Comparison of ENCODE assay signal across 15 cellular contexts in genomic region chr10:74114041-74114448, GRCh38. TPM values are rescaled to one million over a fixed set of nuclear protein-coding genes. Genes with fewer than 3 reads are reported as not detected.
DNase-seq lines count a peak whose midpoint lies in the region; ATAC-seq, FAIRE-seq and TF ChIP-seq lines count a peak whose summit lies in the region.
"Had no signal": no experiment of that assay in that cellular context is flagged by ENCODE, and none has a peak within 500 bp of the region (broad histone marks: within the 10 kb centered on the region; RNA-seq: fewer than 3 reads in every experiment).

No MANE protein-coding gene starts in this region.

- DNase-seq in cerebellar cortex (ENCODE audit: low spot score) (peak; percentile 66), immature natural killer cell (no peak), GM19239 (ENCODE audit: insufficient read length, low spot score) (no peak)
- DNase-seq in effector memory CD4-positive, alpha-beta T cell: no peak
- DNase-seq: activated CD8-positive, alpha-beta memory T cell treated with anti-CD3 and anti-CD28 coated beads, Interleukin-2, amount 50 U/mL, for 4 hours; brain microvascular endothelial cell; Caco-2; left cardiac atrium; MV-4-11; NCI-H510A; stimulated activated CD4-positive, alpha-beta T cell treated with anti-CD3 and anti-CD28 coated beads, Interleukin-2, amount 100 ng/mL, for 24 hours; stimulated activated naive CD8-positive, alpha-beta T cell treated with anti-CD3 and anti-CD28 coated beads, Interleukin-15, amount 100 ng/mL, for 72 hours had no signal

- H3K27me3 ChIP-seq in stomach smooth muscle (ENCODE audit: control insufficient read depth in 1 of 2, insufficient read depth in 2 of 2, low read length in 2 of 2): no peaks in the 10 kb centered on the region
- H3K27me3 ChIP-seq in effector memory CD4-positive, alpha-beta T cell (replicated peaks; ENCODE audit: control insufficient read depth, insufficient read depth, low read length, poor library complexity, severe bottlenecking): no peaks in the 10 kb centered on the region
- H3K27me3 ChIP-seq: brain microvascular endothelial cell had no signal

- TF ChIP-seq POLR2A in GM18505 (IDR thresholded peaks at IDR 0.05; ENCODE audit: borderline replicate concordance, extremely low read depth, insufficient read depth, insufficient read length): no peak

- peak overlapping the region in 4 of 6 donors; percentile 43 to 80 (median 62) for H3K27ac Mint-ChIP-seq in immature natural killer cell

- POLR2A ChIA-PET in HEK293 (lab: Yijun Ruan, JAX): no interaction called here

- H3K4me1 Mint-ChIP-seq in immature natural killer cell: peaks cover 0 to 14% of the 10 kb centered on the region in 2 donors

- no peak for FAIRE-seq in GM19239 (lab: Jason Lieb, UNC)

- peaks cover 33 to 79% (median 45%) of the 10 kb centered on the region in 3 donors for H3K36me3 Mint-ChIP-seq in immature natural killer cell

- H3K9me3 ChIP-seq in HEK293 (ENCODE audit: control insufficient read depth, insufficient read depth, low read depth, low read length) (no peaks in the 10 kb centered on the region), stomach smooth muscle (ENCODE audit: control insufficient read depth in 2 of 2, low read length in 2 of 2) (no peaks in the 10 kb centered on the region)
- no peaks in the 10 kb centered on the region for H3K9me3 ChIP-seq in effector memory CD4-positive, alpha-beta T cell (ENCODE audit: control insufficient read depth, low read length)
- H3K9me3 ChIP-seq: Caco-2 had no signal

- CTCF ChIA-PET in HEK293 (lab: Yijun Ruan, JAX): interaction anchor here (0.6 to 1.6 kb wide), 5 partner anchors 10 to 265 kb away, joined by 3 to 6 read pairs (median 4); no protein-coding TSS in a partner anchor

- peak overlapping the region in 1 of 2 donors; percentile 51 for H3K9ac ChIP-seq in stomach smooth muscle (ENCODE audit: low read length in 2 of 2)

- H3K9me3 Mint-ChIP-seq in immature natural killer cell: no peaks in the 10 kb centered on the region
- H3K9me3 Mint-ChIP-seq: stimulated activated naive CD8-positive, alpha-beta T cell treated with anti-CD3 and anti-CD28 coated beads, Interleukin-15, amount 100 ng/mL, for 72 hours had no signal

- no peak for TF ChIP-seq CTCF in HEK293 (tag by site-specific recombination; IDR thresholded peaks at IDR 0.05)

- H3K27ac ChIP-seq in HEK293 (ENCODE audit: extremely low read depth, low read depth, low read length) (no peak overlapping the region), stomach smooth muscle (ENCODE audit: low read length) (peak overlapping the region; percentile 64)
- H3K27ac ChIP-seq in effector memory CD4-positive, alpha-beta T cell (ENCODE audit: insufficient read depth, low read length, poor library complexity, severe bottlenecking): no peak overlapping the region
- H3K27ac ChIP-seq: brain microvascular endothelial cell had no signal

- H3K4me3 ChIP-seq in HEK293 (ENCODE audit: low read depth, low read length) (no peak overlapping the region), stomach smooth muscle (ENCODE audit: low read length in 2 of 2) (no peak overlapping the region)
- H3K4me3 ChIP-seq in effector memory CD4-positive, alpha-beta T cell (ENCODE audit: insufficient read depth, low read depth, low read length, poor library complexity, severe bottlenecking): no peak overlapping the region

- H3K36me3 ChIP-seq in HEK293 (ENCODE audit: control insufficient read depth in 2 of 2, insufficient read depth in 1 of 2, low read length in 2 of 2): peaks cover 29 to 98% of the 10 kb centered on the region in 2 experiments
- H3K36me3 ChIP-seq in stomach smooth muscle (ENCODE audit: control insufficient read depth in 2 of 2, insufficient read depth in 2 of 2, low read length in 2 of 2): peaks cover 80 to 82% of the 10 kb centered on the region in 2 donors
- peaks cover 93% of the 10 kb centered on the region for H3K36me3 ChIP-seq in effector memory CD4-positive, alpha-beta T cell (ENCODE audit: control insufficient read depth, insufficient read depth, low read length)

- no peak overlapping the region for H3K4me3 Mint-ChIP-seq in immature natural killer cell
- H3K4me3 Mint-ChIP-seq: stimulated activated naive CD8-positive, alpha-beta T cell treated with anti-CD3 and anti-CD28 coated beads, Interleukin-15, amount 100 ng/mL, for 72 hours had no signal

- no peak for ATAC-seq in GM18505 (IDR thresholded peaks at IDR 0.05; ENCODE audit: unreplicated experiment)
- ATAC-seq: stimulated activated naive CD8-positive, alpha-beta T cell treated with anti-CD3 and anti-CD28 coated beads, Interleukin-15, amount 100 ng/mL, for 72 hours had no signal

- H3K27me3 Mint-ChIP-seq in immature natural killer cell (ENCODE audit: low read depth in 3 of 3): peaks cover 0 to 11% (median 0%) of the 10 kb centered on the region in 3 donors
- H3K27me3 Mint-ChIP-seq: stimulated activated naive CD8-positive, alpha-beta T cell treated with anti-CD3 and anti-CD28 coated beads, Interleukin-15, amount 100 ng/mL, for 72 hours had no signal

- H3K4me1 ChIP-seq in HEK293 (ENCODE audit: control insufficient read depth, insufficient read depth, low read length) (no peaks in the 10 kb centered on the region), stomach smooth muscle (ENCODE audit: control insufficient read depth, insufficient read depth, low read length) (peaks cover 19% of the 10 kb centered on the region)
- H3K4me1 ChIP-seq in effector memory CD4-positive, alpha-beta T cell (ENCODE audit: control insufficient read depth, insufficient read depth, low read length, poor library complexity, severe bottlenecking): no peaks in the 10 kb centered on the region
- H3K4me1 ChIP-seq: Caco-2 had no signal

TF ChIP-seq in HEK293, 187 proteins besides CTCF, POLR2A, EP300 and RAD21 (continues in another document):
- TF ChIP-seq ZNF398 (tag by site-specific recombination; IDR thresholded peaks at IDR 0.05) (no peak), ZNF600 (tag by site-specific recombination; IDR thresholded peaks at IDR 0.05) (0 out of 2 replicates have a peak, but pooled peaks have one; percentile 2), IKZF3 (tag by site-specific recombination; IDR thresholded peaks at IDR 0.05) (no peak), ZNF518A (tag by site-specific recombination; conservative IDR thresholded peaks at IDR 0.05; ENCODE audit: low read depth) (no peak), ZNF654 (tag by site-specific recombination; IDR thresholded peaks at IDR 0.05; ENCODE audit: low read depth) (no peak)
- TF ChIP-seq, protein P1, sequence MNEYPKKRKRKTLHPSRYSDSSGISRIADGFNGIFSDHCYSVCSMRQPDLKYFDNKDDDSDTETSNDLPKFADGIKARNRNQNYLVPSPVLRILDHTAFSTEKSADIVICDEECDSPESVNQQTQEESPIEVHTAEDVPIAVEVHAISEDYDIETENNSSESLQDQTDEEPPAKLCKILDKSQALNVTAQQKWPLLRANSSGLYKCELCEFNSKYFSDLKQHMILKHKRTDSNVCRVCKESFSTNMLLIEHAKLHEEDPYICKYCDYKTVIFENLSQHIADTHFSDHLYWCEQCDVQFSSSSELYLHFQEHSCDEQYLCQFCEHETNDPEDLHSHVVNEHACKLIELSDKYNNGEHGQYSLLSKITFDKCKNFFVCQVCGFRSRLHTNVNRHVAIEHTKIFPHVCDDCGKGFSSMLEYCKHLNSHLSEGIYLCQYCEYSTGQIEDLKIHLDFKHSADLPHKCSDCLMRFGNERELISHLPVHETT (tag by site-specific recombination; IDR thresholded peaks at IDR 0.05): no peak

RNA-seq across cellular contexts. Expression of gene AP3M1, which starts 36.6 kb away (rescaled TPM):
- polyA plus RNA-seq in immature natural killer cell: 10 to 100 TPM; 22.1 to 44.3 (median 39.8) TPM

RNA-seq across cellular contexts. Expression of gene ADK, which starts 37.0 kb away (rescaled TPM):
- polyA plus RNA-seq in immature natural killer cell: 10 to 100 TPM; 26.9 to 36.7 (median 28.4) TPM
